In the genomic region with DNA sequence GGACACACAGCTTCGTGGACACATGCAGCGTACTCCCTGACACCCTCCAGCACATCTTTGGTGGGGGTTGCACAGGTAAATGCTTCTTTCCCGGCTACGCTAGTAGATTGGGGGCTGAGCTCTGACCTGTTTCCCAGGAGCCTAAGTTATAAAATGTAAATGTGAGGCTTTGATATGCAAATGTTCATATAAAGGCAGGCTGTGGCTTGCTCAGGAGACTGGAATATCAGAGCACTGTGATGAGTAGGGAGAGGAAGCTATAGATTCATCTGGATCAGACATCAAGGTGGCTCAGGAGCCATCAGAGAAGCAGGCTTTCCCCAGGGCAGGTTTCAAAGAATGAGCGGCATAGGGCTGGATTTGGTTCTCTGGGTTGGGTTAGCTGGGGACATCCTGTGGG, we compare ENCODE assay signal across 22 cellular contexts.
"Had no signal": no experiment of that assay in that cellular context is flagged by ENCODE, and none has a peak within 500 bp of the region (broad histone marks: within the 10 kb centered on the region; RNA-seq: fewer than 3 reads in every experiment).

No MANE protein-coding gene starts in this region.

- H3K27me3 ChIP-seq: body of pancreas, thyroid gland had no signal

- H3K9me3 ChIP-seq: body of pancreas, heart left ventricle, thyroid gland, upper lobe of right lung had no signal

- H3K27ac ChIP-seq: body of pancreas, heart left ventricle, thyroid gland, upper lobe of right lung had no signal

- H3K27ac Mint-ChIP-seq: activated CD8-positive, alpha-beta T cell treated with anti-CD3 and anti-CD28 coated beads, Interleukin-2, amount 10 ng/mL, durations not matched to agents 7 days and 5 days; activated T-helper 1 cell treated with anti-CD3 and anti-CD28 coated beads, Interleukin-12 subunit alpha, Interleukin-12 subunit beta, Interleukin-2, Interleukin-4 antibody, amounts not matched to agents 30 ng/mL and 10 ng/mL and 1 ng/mL, durations not matched to agents 14 hours and 24 hours and 36 hours; dendritic cell treated with granulocyte-macrophage colony-stimulating factor and Interleukin-4, amounts not matched to agents 40 ng/mL and 50 ng/mL, for 4 days; memory B cell; naive B cell had no signal

- H3K9me3 Mint-ChIP-seq: activated T-helper 1 cell treated with anti-CD3 and anti-CD28 coated beads, Interleukin-12 subunit alpha, Interleukin-12 subunit beta, Interleukin-2, Interleukin-4 antibody, amounts not matched to agents 30 ng/mL and 10 ng/mL and 1 ng/mL, durations not matched to agents 14 hours and 24 hours and 36 hours; dendritic cell treated with granulocyte-macrophage colony-stimulating factor and Interleukin-4, amounts not matched to agents 40 ng/mL and 50 ng/mL, for 4 days; memory B cell had no signal

- H3K4me3 Mint-ChIP-seq: activated CD8-positive, alpha-beta T cell treated with anti-CD3 and anti-CD28 coated beads, Interleukin-2, amount 10 ng/mL, durations not matched to agents 7 days and 5 days; activated T-helper 1 cell treated with anti-CD3 and anti-CD28 coated beads, Interleukin-12 subunit alpha, Interleukin-12 subunit beta, Interleukin-2, Interleukin-4 antibody, amounts not matched to agents 30 ng/mL and 10 ng/mL and 1 ng/mL, durations not matched to agents 14 hours and 24 hours and 36 hours; dendritic cell treated with granulocyte-macrophage colony-stimulating factor and Interleukin-4, amounts not matched to agents 40 ng/mL and 50 ng/mL, for 4 days; memory B cell had no signal

- H3K36me3 Mint-ChIP-seq: memory B cell, naive B cell had no signal

- H3K4me3 ChIP-seq: body of pancreas, heart left ventricle, thyroid gland, upper lobe of right lung had no signal

- DNase-seq: activated CD4-positive, alpha-beta T cell treated with anti-CD3 and anti-CD28 coated beads for 1 hour; activated CD4-positive, alpha-beta T cell treated with anti-CD3 and anti-CD28 coated beads, Interleukin-2, amount 50 U/mL, for 1 hour; activated CD8-positive, alpha-beta T cell treated with anti-CD3 and anti-CD28 coated beads, Interleukin-2, amount 10 ng/mL, durations not matched to agents 7 days and 5 days; activated gamma-delta T cell; activated naive CD4-positive, alpha-beta T cell treated with anti-CD3 and anti-CD28 coated beads, Interleukin-2, amount 50 U/mL, for 16 hours; anterior cingulate cortex; body of pancreas; caudate nucleus; effector CD4-positive, alpha-beta T cell; heart left ventricle; left cardiac atrium; naive B cell; retina; stimulated activated CD4-positive, alpha-beta T cell treated with anti-CD3 and anti-CD28 coated beads, Interleukin-4, amount 100 ng/mL, for 1 hour; stimulated activated naive CD4-positive, alpha-beta T cell; SW 1271; T-helper 2 cell; thyroid gland; upper lobe of right lung had no signal

- ATAC-seq: activated CD8-positive, alpha-beta T cell treated with anti-CD3 and anti-CD28 coated beads, Interleukin-2, amount 10 ng/mL, durations not matched to agents 7 days and 5 days; body of pancreas; heart left ventricle; left cardiac atrium; upper lobe of right lung had no signal

- H3K36me3 ChIP-seq: heart left ventricle, thyroid gland, upper lobe of right lung had no signal
